17 cellular contexts compared by ENCODE assay signal in genomic region chr15:69996842-69997478, GRCh38.
DNase-seq lines count a peak whose midpoint lies in the region; ATAC-seq, FAIRE-seq and TF ChIP-seq lines count a peak whose summit lies in the region.
"Had no signal": no experiment of that assay in that cellular context is flagged by ENCODE, and none has a peak within 500 bp of the region (broad histone marks: within the 10 kb centered on the region; RNA-seq: fewer than 3 reads in every experiment).

No MANE protein-coding gene starts in this region.

- no peaks in the 10 kb centered on the region for H3F3A ChIP-seq in MM.1S (ENCODE audit: insufficient read depth, low read length)

- H3K4me3 ChIP-seq in kidney (ENCODE audit: low read length in 2 of 2) (no peak overlapping the region), MM.1S (ENCODE audit: low read length) (no peak overlapping the region)
- H3K4me3 ChIP-seq: cardiac muscle cell, uterus had no signal

- H3K27ac ChIP-seq in kidney (ENCODE audit: low read depth in 2 of 2, low read length in 2 of 2) = no peak overlapping the region
- no peak overlapping the region for H3K27ac ChIP-seq in MM.1S (ENCODE audit: low read length)
- H3K27ac ChIP-seq: cardiac muscle cell, HL-60, uterus had no signal

- H3K4me2 ChIP-seq in MM.1S (ENCODE audit: low read depth, low read length) = no peak overlapping the region

- H3K9me2 ChIP-seq in MM.1S (replicated peaks; ENCODE audit: insufficient read depth, low read length) = no peaks in the 10 kb centered on the region

- no peak overlapping the region for H3K9ac ChIP-seq in kidney (ENCODE audit: low read length in 2 of 2)
- H3K9ac ChIP-seq in MM.1S (ENCODE audit: low read length) = no peak overlapping the region

- no peak for FAIRE-seq in kidney (lab: Jason Lieb, UNC)

- DNase-seq in COR-L47 (lab: John Stamatoyannopoulos, UW) (peak; percentile 8), NCI-H1417 treated with DMSO at 0.1 percent for 48 hours (lab: John Stamatoyannopoulos, UW) (peak; percentile 85), NCI-H748 treated with DMSO at 0.1 percent for 48 hours (lab: John Stamatoyannopoulos, UW) (peak; percentile 84), kidney (peak; percentile 58), MM.1S (no peak)
- no peak for DNase-seq in activated effector memory CD4-positive, alpha-beta T cell treated with Interleukin-2 at 50 U/mL for 16 hours
- no peak for DNase-seq in stimulated activated naive CD4-positive, alpha-beta T cell treated with Interleukin-2 at 50 U/mL for 16 hours (lab: John Stamatoyannopoulos, UW)
- DNase-seq: activated CD8-positive, alpha-beta memory T cell treated with anti-CD3 and anti-CD28 coated beads, Interleukin-2, amount 10 ng/mL, durations not matched to agents 7 days and 5 days; activated naive CD4-positive, alpha-beta T cell treated with anti-CD3 and anti-CD28 coated beads, Interleukin-2, amount 50 U/mL, for 16 hours; head of caudate nucleus; naive B cell; stimulated activated CD4-positive, alpha-beta T cell treated with anti-CD3 and anti-CD28 coated beads, Interleukin-2, amount 100 ng/mL, for 24 hours; uterus had no signal

- intact Hi-C loops in kidney (cut with DNase I) = no loop called here

- H2AFZ ChIP-seq in MM.1S (ENCODE audit: low read length) = no peak overlapping the region

- ATAC-seq in HG02884 (IDR thresholded peaks at IDR 0.05; ENCODE audit: unreplicated experiment) = no peak
- ATAC-seq: activated CD8-positive, alpha-beta memory T cell treated with anti-CD3 and anti-CD28 coated beads, Interleukin-2, amount 10 ng/mL, durations not matched to agents 7 days and 5 days; SK-N-SH treated with all-trans-retinoic acid at 6 μM for 48 hours had no signal

- H3K9me3 ChIP-seq in kidney (ENCODE audit: control insufficient read depth in 1 of 2, low read length in 2 of 2) (no peaks in the 10 kb centered on the region), MM.1S (replicated peaks; ENCODE audit: insufficient read depth, low read length) (no peaks in the 10 kb centered on the region)
- H3K9me3 ChIP-seq: uterus had no signal

- H3K4me1 ChIP-seq in kidney (ENCODE audit: control insufficient read depth in 1 of 2, insufficient read depth in 1 of 2, low read depth in 1 of 2, low read length in 2 of 2) = peaks cover 0 to 3% of the 10 kb centered on the region in 2 donors
- H3K4me1 ChIP-seq in MM.1S (ENCODE audit: low read length) = no peaks in the 10 kb centered on the region
- H3K4me1 ChIP-seq: uterus had no signal

- H3K79me2 ChIP-seq in MM.1S (ENCODE audit: low read length) = no peaks in the 10 kb centered on the region

- TF ChIP-seq CTCF in kidney (IDR thresholded peaks at IDR 0.05; ENCODE audit: borderline replicate concordance, extremely low read depth, insufficient read depth) (no peak), MM.1S (IDR thresholded peaks at IDR 0.05; ENCODE audit: low read length) (no peak)

- H3K36me3 ChIP-seq in kidney (ENCODE audit: control insufficient read depth in 1 of 2, insufficient read depth in 2 of 2, low read length in 2 of 2) (no peaks in the 10 kb centered on the region), MM.1S (replicated peaks; ENCODE audit: insufficient read depth, low read length) (no peaks in the 10 kb centered on the region)
- H3K36me3 ChIP-seq: cardiac muscle cell, uterus had no signal

- no peaks in the 10 kb centered on the region for H3K27me3 ChIP-seq in MM.1S (replicated peaks; ENCODE audit: insufficient read depth, low read length)
- H3K27me3 ChIP-seq: uterus had no signal

- no peaks in the 10 kb centered on the region for H4K20me1 ChIP-seq in MM.1S (ENCODE audit: insufficient read depth, low read length)

Comparison
In these comparisons a context has a peak if more than half of its experiments do, and no peak if none do; other contexts are left out.
1. DNase-seq: peak in COR-L47 (single experiment), NCI-H1417 treated with DMSO at 0.1 percent for 48 hours (single experiment), NCI-H748 treated with DMSO at 0.1 percent for 48 hours (single experiment) and kidney (single experiment); none in MM.1S (single experiment), activated effector memory CD4-positive, alpha-beta T cell treated with Interleukin-2 at 50 U/mL for 16 hours (single experiment) and stimulated activated naive CD4-positive, alpha-beta T cell treated with Interleukin-2 at 50 U/mL for 16 hours (single experiment).